In genomic region chr11:80849253-80849652, GRCh38 we compare ENCODE assay signal across 15 cellular contexts.
A peak's percentile ranks its signal among the peaks of the same experiment; 100 is the strongest.
DNase-seq lines count a peak whose midpoint lies in the region; ATAC-seq lines count a peak whose summit lies in the region.
"Had no signal": no experiment of that assay in that cellular context is flagged by ENCODE, and none has a peak within 500 bp of the region (broad histone marks: within the 10 kb centered on the region; RNA-seq: fewer than 3 reads in every experiment).

No MANE protein-coding gene starts in this region.

- H3K9ac ChIP-seq in BLaER1 treated with 17β-estradiol and CSF1 and Interleukin-3, amounts not matched to agents 10 nM and 100 nM, result no peak overlapping the region

- no peak overlapping the region for H3K4me3 ChIP-seq in BLaER1 treated with 17β-estradiol and CSF1 and Interleukin-3, amounts not matched to agents 10 nM and 100 nM
- H3K4me3 ChIP-seq: tibial artery had no signal

- H3K36me3 ChIP-seq in BLaER1 treated with 17β-estradiol and CSF1 and Interleukin-3, amounts not matched to agents 10 nM and 100 nM, result no peaks in the 10 kb centered on the region
- H3K36me3 ChIP-seq: tibial artery had no signal

- no peak overlapping the region for H3K27ac ChIP-seq in BLaER1 treated with 17β-estradiol and CSF1 and Interleukin-3, amounts not matched to agents 10 nM and 100 nM
- H3K27ac ChIP-seq: tibial artery had no signal

- DNase-seq in NCI-H446 (lab: John Stamatoyannopoulos, UW) (no peak), NCI-H2196 treated with DMSO at 0.1 percent for 48 hours (lab: John Stamatoyannopoulos, UW; ENCODE audit: unreplicated experiment) (no peak)
- DNase-seq: activated CD4-positive, CD25-positive, alpha-beta regulatory T cell; activated naive CD8-positive, alpha-beta T cell treated with anti-CD3 and anti-CD28 coated beads, Interleukin-2, amount 10 ng/mL, durations not matched to agents 7 days and 5 days; activated T-cell treated with anti-CD3 and anti-CD28 coated beads for 4 hours; NCI-H1417 treated with DMSO at 0.1 percent for 48 hours; NCI-H524; tibial artery had no signal

- peak overlapping the region; percentile 0 to 51 (median 34); a peak in 19 of 22 replicates for H3K4me2 ChIP-seq in BLaER1 treated with 17β-estradiol and CSF1 and Interleukin-3, amounts not matched to agents 10 nM and 100 nM

- ATAC-seq in GM19351 (IDR thresholded peaks at IDR 0.05; ENCODE audit: unreplicated experiment) (peak; percentile 52), HG02678 (IDR thresholded peaks at IDR 0.05; ENCODE audit: unreplicated experiment) (peak; percentile 61), HG03342 (IDR thresholded peaks at IDR 0.05; ENCODE audit: unreplicated experiment) (peak; percentile 54), HG03521 (IDR thresholded peaks at IDR 0.05; ENCODE audit: unreplicated experiment) (no peak), GM18867 (IDR thresholded peaks at IDR 0.05; ENCODE audit: unreplicated experiment) (no peak)
- ATAC-seq: Panc1 had no signal

- no peaks in the 10 kb centered on the region for H3K9me3 ChIP-seq in BLaER1 treated with 17β-estradiol and CSF1 and Interleukin-3, amounts not matched to agents 10 nM and 100 nM (replicated peaks in 1 of 11)
- H3K9me3 ChIP-seq: tibial artery had no signal

- H4K20me1 ChIP-seq in BLaER1 treated with 17β-estradiol and CSF1 and Interleukin-3, amounts not matched to agents 10 nM and 100 nM, result no peaks in the 10 kb centered on the region

- H3K27me3 ChIP-seq in BLaER1 treated with 17β-estradiol and CSF1 and Interleukin-3, amounts not matched to agents 10 nM and 100 nM, result no peaks in the 10 kb centered on the region
- H3K27me3 ChIP-seq: tibial artery had no signal

- peaks cover 10 to 17% (median 13%) of the 10 kb centered on the region in 10 experiments; a peak in 19 of 20 replicates for H3K4me1 ChIP-seq in BLaER1 treated with 17β-estradiol and CSF1 and Interleukin-3, amounts not matched to agents 10 nM and 100 nM
- H3K4me1 ChIP-seq: tibial artery had no signal

Comparison
In these comparisons a context has a peak if more than half of its experiments do, and no peak if none do; other contexts are left out.
1. ATAC-seq: peak in GM19351 (single experiment), HG02678 (single experiment) and HG03342 (single experiment); none in HG03521 (single experiment) and GM18867 (single experiment).